In genomic region chr2:218814540-218815243, GRCh38 we compare ENCODE assay signal across 24 cellular contexts. TPM values are rescaled to one million over a fixed set of nuclear protein-coding genes. Genes with fewer than 3 reads are reported as not detected.
"Had no signal": no experiment of that assay in that cellular context is flagged by ENCODE, and none has a peak within 500 bp of the region (broad histone marks: within the 10 kb centered on the region; RNA-seq: fewer than 3 reads in every experiment).

No MANE protein-coding gene starts in this region.

- H3K27ac ChIP-seq: cardiac muscle cell, left ventricle myocardium inferior, parathyroid adenoma, thoracic aorta had no signal

- DNase-seq: activated CD4-positive, alpha-beta memory T cell treated with anti-CD3 and anti-CD28 coated beads, Interleukin-2, amount 10 ng/mL, durations not matched to agents 7 days and 5 days; activated CD4-positive, alpha-beta T cell treated with anti-CD3 and anti-CD28 coated beads for 48 hours; activated CD4-positive, CD25-positive, alpha-beta regulatory T cell; activated CD8-positive, alpha-beta memory T cell treated with anti-CD3 and anti-CD28 coated beads, Interleukin-2, amount 10 ng/mL, durations not matched to agents 7 days and 5 days; activated naive CD4-positive, alpha-beta T cell treated with Interleukin-2 at 50 U/mL for 16 hours; activated naive CD8-positive, alpha-beta T cell treated with anti-CD3 and anti-CD28 coated beads, Interleukin-2, amount 10 ng/mL, durations not matched to agents 7 days and 5 days; amygdala; foreskin melanocyte; hypothalamus; islet precursor cell; left ventricle myocardium inferior; naive thymus-derived CD4-positive, alpha-beta T cell; stimulated activated CD4-positive, alpha-beta T cell treated with anti-CD3 and anti-CD28 coated beads, Interleukin-12 subunit alpha, Interleukin-12 subunit beta, amount 100 ng/mL, for 4 hours; stimulated activated CD4-positive, alpha-beta T cell treated with anti-CD3 and anti-CD28 coated beads, Interleukin-1b, Interleukin-23, amount 100 ng/mL, for 48 hours; stimulated activated CD8-positive, alpha-beta memory T cell treated with anti-CD3 and anti-CD28 coated beads, Interleukin-4, amount 100 ng/mL, for 48 hours; T-helper 1 cell; T-helper 9 cell had no signal

- H3K4me3 ChIP-seq: cardiac muscle cell, left ventricle myocardium inferior, thoracic aorta had no signal

- H3K79me2 ChIP-seq: parathyroid adenoma had no signal

- H3K9me3 ChIP-seq: left ventricle myocardium inferior, thoracic aorta had no signal

- H2AFZ ChIP-seq: parathyroid adenoma had no signal

- H3K9ac ChIP-seq: parathyroid adenoma had no signal

- H3K4me1 ChIP-seq: left ventricle myocardium inferior, parathyroid adenoma had no signal

- ATAC-seq: activated CD8-positive, alpha-beta memory T cell treated with anti-CD3 and anti-CD28 coated beads, Interleukin-2, amount 10 ng/mL, durations not matched to agents 7 days and 5 days; activated T-helper 17 cell treated with anti-CD3 and anti-CD28 coated beads, Interleukin-2, amount 50 U/mL, for 72 hours; naive thymus-derived CD4-positive, alpha-beta T cell had no signal

- H3K27me3 ChIP-seq: cardiac muscle cell had no signal

RNA-seq across cellular contexts. Expression of gene PRKAG3, which starts 16.9 kb away (rescaled TPM):
- total RNA-seq: activated CD4-positive, alpha-beta memory T cell treated with anti-CD3 and anti-CD28 coated beads, Interleukin-2, amount 10 ng/mL, durations not matched to agents 7 days and 5 days; activated CD8-positive, alpha-beta memory T cell treated with anti-CD3 and anti-CD28 coated beads, Interleukin-2, amount 10 ng/mL, durations not matched to agents 7 days and 5 days; activated naive CD8-positive, alpha-beta T cell treated with anti-CD3 and anti-CD28 coated beads, Interleukin-2, amount 10 ng/mL, durations not matched to agents 7 days and 5 days; activated T-helper 17 cell treated with anti-CD3 and anti-CD28 coated beads, Interleukin-2, amount 50 U/mL, for 72 hours; cardiac muscle cell; dermis microvascular lymphatic vessel endothelial cell; naive thymus-derived CD4-positive, alpha-beta T cell had no signal
- polyA plus RNA-seq: fibroblast of lung; naive thymus-derived CD4-positive, alpha-beta T cell; urinary bladder had no signal

RNA-seq across cellular contexts. Expression of gene CYP27A1, which starts 32.7 kb away (rescaled TPM):
- total RNA-seq: activated CD4-positive, alpha-beta memory T cell treated with anti-CD3 and anti-CD28 coated beads, Interleukin-2, amount 10 ng/mL, durations not matched to agents 7 days and 5 days; activated CD8-positive, alpha-beta memory T cell treated with anti-CD3 and anti-CD28 coated beads, Interleukin-2, amount 10 ng/mL, durations not matched to agents 7 days and 5 days had no signal

RNA-seq across cellular contexts. Expression of gene WNT6, which starts 44.9 kb away (rescaled TPM):
- total RNA-seq: activated CD4-positive, alpha-beta memory T cell treated with anti-CD3 and anti-CD28 coated beads, Interleukin-2, amount 10 ng/mL, durations not matched to agents 7 days and 5 days; activated CD8-positive, alpha-beta memory T cell treated with anti-CD3 and anti-CD28 coated beads, Interleukin-2, amount 10 ng/mL, durations not matched to agents 7 days and 5 days; activated naive CD8-positive, alpha-beta T cell treated with anti-CD3 and anti-CD28 coated beads, Interleukin-2, amount 10 ng/mL, durations not matched to agents 7 days and 5 days; cardiac muscle cell; dermis microvascular lymphatic vessel endothelial cell; fibroblast of lung had no signal
- polyA plus RNA-seq: fibroblast of lung had no signal
